1 cellular context compared by ENCODE assay signal in genomic region chr2:98819350-98819749, GRCh38.
TF ChIP-seq lines count a peak whose summit lies in the region.

No MANE protein-coding gene starts in this region.

TF ChIP-seq in endothelial cell of umbilical vein, 7 proteins besides CTCF, POLR2A, EP300 and RAD21:
- TF ChIP-seq MAX (IDR thresholded peaks at IDR 0.05; ENCODE audit: insufficient read depth, insufficient read length) = no peak
